ENCODE assay signal across 1 cellular context in the genomic region with DNA sequence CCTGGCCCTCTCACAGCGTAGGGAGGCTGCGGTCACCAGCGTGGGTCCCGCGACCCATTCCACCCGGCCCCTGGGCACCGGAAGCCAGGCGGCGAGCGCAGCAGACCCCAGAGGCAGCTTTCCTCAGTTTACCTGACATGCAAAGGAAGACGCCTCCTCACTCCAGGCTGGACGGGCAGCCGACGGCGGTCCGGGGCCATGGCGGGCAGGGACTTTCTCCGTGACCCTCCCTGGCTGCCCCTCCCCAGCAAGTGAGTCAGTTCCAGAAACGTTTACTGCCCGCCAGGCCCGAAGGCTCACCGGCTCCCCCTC.
TF ChIP-seq lines count a peak whose summit lies in the region.

No MANE protein-coding gene starts in this region.

TF ChIP-seq in GM23338, 12 proteins besides CTCF, POLR2A, EP300 and RAD21 (continued from another document):
- no peak for TF ChIP-seq EZH2phosphoT487 (IDR thresholded peaks at IDR 0.05; ENCODE audit: unreplicated experiment)
